Comparison of ENCODE assay signal across 7 cellular contexts in genomic region chr1:228796936-228797335, GRCh38.
A peak's percentile ranks its signal among the peaks of the same experiment; 100 is the strongest.
DNase-seq lines count a peak whose midpoint lies in the region; ATAC-seq, FAIRE-seq and TF ChIP-seq lines count a peak whose summit lies in the region.
"Not testable (repeated sequence)": the region's sequence is repeated elsewhere in the genome, so short reads cannot be mapped to it uniquely, and the experiment has no call there.

No MANE protein-coding gene starts in this region.

- H3K27me3 Mint-ChIP-seq in activated naive CD8-positive, alpha-beta T cell treated with anti-CD3 and anti-CD28 coated beads, Interleukin-2, amount 50 U/mL, for 24 hours, result not testable (repeated sequence)

- not testable (repeated sequence) for H3K36me3 Mint-ChIP-seq in activated naive CD8-positive, alpha-beta T cell treated with anti-CD3 and anti-CD28 coated beads, Interleukin-2, amount 50 U/mL, for 24 hours (ENCODE audit: low read depth)

- peaks cover 11% of the 10 kb centered on the region for H3K4me1 Mint-ChIP-seq in activated naive CD8-positive, alpha-beta T cell treated with anti-CD3 and anti-CD28 coated beads, Interleukin-2, amount 50 U/mL, for 24 hours

- H3K9me2 ChIP-seq in Loucy (replicated peaks; ENCODE audit: low read depth, low read length), result not testable (repeated sequence)

- not testable (repeated sequence) for H3K36me3 ChIP-seq in Loucy (ENCODE audit: insufficient read depth, low read length)

- H3F3A ChIP-seq in Loucy (ENCODE audit: low read depth), result peaks cover 22% of the 10 kb centered on the region

- not testable (repeated sequence) for H4K20me1 ChIP-seq in Loucy (ENCODE audit: insufficient read depth, low read length, poor library complexity, severe bottlenecking)

- not testable (repeated sequence) for H3K79me2 ChIP-seq in Loucy (ENCODE audit: insufficient read depth, low read length)

- peak overlapping the region; percentile 12 for H3K27ac Mint-ChIP-seq in activated naive CD8-positive, alpha-beta T cell treated with anti-CD3 and anti-CD28 coated beads, Interleukin-2, amount 50 U/mL, for 24 hours

- not testable (repeated sequence) for H3K9me3 Mint-ChIP-seq in activated naive CD8-positive, alpha-beta T cell treated with anti-CD3 and anti-CD28 coated beads, Interleukin-2, amount 50 U/mL, for 24 hours

- H3K4me3 Mint-ChIP-seq in activated naive CD8-positive, alpha-beta T cell treated with anti-CD3 and anti-CD28 coated beads, Interleukin-2, amount 50 U/mL, for 24 hours, result not testable (repeated sequence)

- not testable (repeated sequence) for TF ChIP-seq POLR2A in NB4 (IDR thresholded peaks at IDR 0.05; ENCODE audit: extremely low read depth, insufficient read length)

- not testable (repeated sequence) for H3K9ac ChIP-seq in Loucy (ENCODE audit: low read depth, low read length, poor library complexity, severe bottlenecking)

- H3K4me1 ChIP-seq in Loucy (ENCODE audit: insufficient read depth, low read length, poor library complexity, severe bottlenecking), result peaks cover 72% of the 10 kb centered on the region

- H3K4me2 ChIP-seq in Loucy (ENCODE audit: low read depth, low read length, poor library complexity, severe bottlenecking), result peak overlapping the region; percentile 54

- not testable (repeated sequence) for TF ChIP-seq CTCF in Loucy (conservative IDR thresholded peaks at IDR 0.05; ENCODE audit: low read length); NB4 (IDR thresholded peaks at IDR 0.05; ENCODE audit: low read depth, low read length)

- not testable (repeated sequence) for H3K27me3 ChIP-seq in Loucy (ENCODE audit: insufficient read depth, low read length, poor library complexity, severe bottlenecking)

- not testable (repeated sequence) for H3K4me3 ChIP-seq in Loucy (ENCODE audit: low read length, poor library complexity, severe bottlenecking); NB4 (ENCODE audit: low read depth, low read length)

- FAIRE-seq in GM19239 (lab: Jason Lieb, UNC), result peak; percentile 54

- ATAC-seq in activated naive CD8-positive, alpha-beta T cell treated with anti-CD3 and anti-CD28 coated beads, Interleukin-2, amount 50 U/mL, for 24 hours, result not testable (repeated sequence)

- DNase-seq in GM19239 (ENCODE audit: insufficient read length, low spot score); activated naive CD8-positive, alpha-beta T cell treated with anti-CD3 and anti-CD28 coated beads, Interleukin-2, amount 50 U/mL, for 24 hours: not testable (repeated sequence)
- DNase-seq in NB4 (ENCODE audit: low read depth) (peak; percentile 83), SIG-M5 treated with dmso at 0.1 percent for 504 hours (lab: John Stamatoyannopoulos, UW; ENCODE audit: unreplicated experiment) (peak; percentile 66), iris pigment epithelial cell (ENCODE audit: low read depth) (peak; percentile 12)
- DNase-seq in activated CD8-positive, alpha-beta memory T cell treated with anti-CD3 and anti-CD28 coated beads for 24 hours, result peak; percentile 15

- H3K9me3 ChIP-seq in Loucy (ENCODE audit: insufficient read depth, low read depth, low read length), result not testable (repeated sequence)

- not testable (repeated sequence) for H2AFZ ChIP-seq in Loucy (ENCODE audit: low read length)
